In genomic region chr12:127501916-127502315, GRCh38 we compare ENCODE assay signal across 19 cellular contexts.
DNase-seq lines count a peak whose midpoint lies in the region; TF ChIP-seq lines count a peak whose summit lies in the region.
"Had no signal": no experiment of that assay in that cellular context is flagged by ENCODE, and none has a peak within 500 bp of the region (broad histone marks: within the 10 kb centered on the region; RNA-seq: fewer than 3 reads in every experiment).

No MANE protein-coding gene starts in this region.

- no peak overlapping the region for H3K9ac ChIP-seq in endodermal cell (ENCODE audit: extremely low read depth, low read length, poor library complexity, severe bottlenecking)
- H3K9ac ChIP-seq in neural cell (ENCODE audit: low read length) = no peak overlapping the region
- H3K9ac ChIP-seq: BLaER1 had no signal

- no peak for TF ChIP-seq EP300 in neural cell (conservative IDR thresholded peaks at IDR 0.05; ENCODE audit: poor library complexity, severe bottlenecking)

- no peaks in the 10 kb centered on the region for H3K4me1 ChIP-seq in endodermal cell (ENCODE audit: control insufficient read depth, insufficient read depth, low read length)
- H3K4me1 ChIP-seq: BLaER1, HAP-1 had no signal

- H3K9me3 ChIP-seq in endodermal cell (ENCODE audit: control insufficient read depth, low read length) (peaks cover 6% of the 10 kb centered on the region), neural cell (ENCODE audit: low read length) (no peaks in the 10 kb centered on the region)
- H3K9me3 ChIP-seq: BLaER1, HAP-1 had no signal

- DNase-seq in NCI-H146 (lab: John Stamatoyannopoulos, UW) = peak; percentile 8
- no peak for DNase-seq in NCI-H146 treated with DMSO at 0.1 percent for 48 hours (lab: John Stamatoyannopoulos, UW; ENCODE audit: unreplicated experiment)
- peak; percentile 77 for DNase-seq in endodermal cell
- DNase-seq in CD1c-positive myeloid dendritic cell (ENCODE audit: extremely low spot score) = no peak
- DNase-seq in activated T-helper 2 cell treated with anti-CD3 and anti-CD28 coated beads, Interferon-gamma antibody, Interleukin-2, Interleukin-4, amounts not matched to agents 10 μg/mL and 5 μg/mL and 100 μg/mL, durations not matched to agents 14 hours and 24 hours and 36 hours (ENCODE audit: low spot score) = no peak
- DNase-seq: CD4-positive, alpha-beta T cell; CD8-positive, alpha-beta memory T cell; DMS 273 treated with DMSO at 0.1 percent for 48 hours; DMS79; EL; GDM1; HFFc6 had no signal

- TF ChIP-seq CTCF in endodermal cell (conservative IDR thresholded peaks at IDR 0.05) (no peak), neural cell (IDR thresholded peaks at IDR 0.05; ENCODE audit: poor library complexity, severe bottlenecking) (no peak)

- 79 to 84% methylated on average over 4 to 6 of the region's 6 CpGs for WGBS in endodermal cell (ENCODE audit: insufficient coverage in 1 of 2, insufficient read length in 1 of 2), 2 experiments

- H3F3A ChIP-seq in neural cell (ENCODE audit: insufficient read depth, low read length, poor library complexity, severe bottlenecking) = peaks cover 8% of the 10 kb centered on the region

- H3K36me3 ChIP-seq in endodermal cell (ENCODE audit: control insufficient read depth, insufficient read depth, low read length) = no peaks in the 10 kb centered on the region
- no peaks in the 10 kb centered on the region for H3K36me3 ChIP-seq in neural cell (ENCODE audit: insufficient read depth, low read length)
- H3K36me3 ChIP-seq: BLaER1, HAP-1 had no signal

- no peak overlapping the region for H3K4me3 Mint-ChIP-seq in endodermal cell
- H3K4me3 Mint-ChIP-seq in activated T-helper 2 cell treated with anti-CD3 and anti-CD28 coated beads, Interferon-gamma antibody, Interleukin-2, Interleukin-4, amounts not matched to agents 10 μg/mL and 5 μg/mL and 100 μg/mL, durations not matched to agents 14 hours and 24 hours and 36 hours (ENCODE audit: low read depth) = no peak overlapping the region
- H3K4me3 Mint-ChIP-seq: B cell; CD4-positive, alpha-beta T cell; CD8-positive, alpha-beta memory T cell; GM23338; HFFc6 had no signal

- no peak overlapping the region for H3K27ac ChIP-seq in endodermal cell (ENCODE audit: low read depth, low read length)
- H3K27ac ChIP-seq in neural cell (ENCODE audit: low read length) = peak overlapping the region; percentile 78
- H3K27ac ChIP-seq: 22Rv1, BLaER1, C4-2B had no signal

- no peaks in the 10 kb centered on the region for H3K36me3 Mint-ChIP-seq in endodermal cell (ENCODE audit: low read depth)
- H3K36me3 Mint-ChIP-seq in activated T-helper 2 cell treated with anti-CD3 and anti-CD28 coated beads, Interferon-gamma antibody, Interleukin-2, Interleukin-4, amounts not matched to agents 10 μg/mL and 5 μg/mL and 100 μg/mL, durations not matched to agents 14 hours and 24 hours and 36 hours (ENCODE audit: low read depth) = no peaks in the 10 kb centered on the region
- H3K36me3 Mint-ChIP-seq: CD8-positive, alpha-beta memory T cell had no signal

- TF ChIP-seq RAD21 in neural cell (conservative IDR thresholded peaks at IDR 0.05) = no peak

- no peaks in the 10 kb centered on the region for H3K27me3 Mint-ChIP-seq in endodermal cell (ENCODE audit: insufficient read depth)
- H3K27me3 Mint-ChIP-seq in activated T-helper 2 cell treated with anti-CD3 and anti-CD28 coated beads, Interferon-gamma antibody, Interleukin-2, Interleukin-4, amounts not matched to agents 10 μg/mL and 5 μg/mL and 100 μg/mL, durations not matched to agents 14 hours and 24 hours and 36 hours (ENCODE audit: low read depth) = no peaks in the 10 kb centered on the region
- H3K27me3 Mint-ChIP-seq: B cell; CD4-positive, alpha-beta T cell had no signal

- H3K27me3 ChIP-seq in endodermal cell (ENCODE audit: control insufficient read depth, insufficient read depth, low read length, poor library complexity, severe bottlenecking) = no peaks in the 10 kb centered on the region
- H3K27me3 ChIP-seq in neural cell (ENCODE audit: insufficient read depth, low read depth, low read length) = no peaks in the 10 kb centered on the region
- H3K27me3 ChIP-seq: BLaER1 had no signal

- intact Hi-C loops in activated T-helper 2 cell treated with anti-CD3 and anti-CD28 coated beads, Interferon-gamma antibody, Interleukin-2, Interleukin-4, amounts not matched to agents 10 μg/mL and 5 μg/mL and 100 μg/mL, durations not matched to agents 14 hours and 24 hours and 36 hours (cut with micrococcal nuclease) = no loop called here

- H3K4me3 ChIP-seq in endodermal cell (ENCODE audit: low read length) (no peak overlapping the region), neural cell (ENCODE audit: low read length) (no peak overlapping the region)
- H3K4me3 ChIP-seq: BLaER1, GM23338, HAP-1 had no signal

- no peaks in the 10 kb centered on the region for H3K9me2 ChIP-seq in neural cell (ENCODE audit: insufficient read depth, low read length)

- H3K4me1 Mint-ChIP-seq in endodermal cell = peaks cover 10% of the 10 kb centered on the region
- H3K4me1 Mint-ChIP-seq in activated T-helper 2 cell treated with anti-CD3 and anti-CD28 coated beads, Interferon-gamma antibody, Interleukin-2, Interleukin-4, amounts not matched to agents 10 μg/mL and 5 μg/mL and 100 μg/mL, durations not matched to agents 14 hours and 24 hours and 36 hours (ENCODE audit: low read depth) = no peaks in the 10 kb centered on the region
- H3K4me1 Mint-ChIP-seq: B cell; CD8-positive, alpha-beta memory T cell; GM23338 had no signal

- no peaks in the 10 kb centered on the region for H4K20me1 ChIP-seq in neural cell (ENCODE audit: insufficient read depth)
- H4K20me1 ChIP-seq: BLaER1 had no signal

- no peak overlapping the region for H3K27ac Mint-ChIP-seq in endodermal cell
- H3K27ac Mint-ChIP-seq in activated T-helper 2 cell treated with anti-CD3 and anti-CD28 coated beads, Interferon-gamma antibody, Interleukin-2, Interleukin-4, amounts not matched to agents 10 μg/mL and 5 μg/mL and 100 μg/mL, durations not matched to agents 14 hours and 24 hours and 36 hours = no peak overlapping the region
- H3K27ac Mint-ChIP-seq: B cell; CD4-positive, alpha-beta T cell; CD8-positive, alpha-beta memory T cell; GM23338; HFFc6 had no signal

- H3K9me3 Mint-ChIP-seq in endodermal cell = peaks cover 6% of the 10 kb centered on the region
- H3K9me3 Mint-ChIP-seq in activated T-helper 2 cell treated with anti-CD3 and anti-CD28 coated beads, Interferon-gamma antibody, Interleukin-2, Interleukin-4, amounts not matched to agents 10 μg/mL and 5 μg/mL and 100 μg/mL, durations not matched to agents 14 hours and 24 hours and 36 hours = peaks cover 15% of the 10 kb centered on the region
- H3K9me3 Mint-ChIP-seq: HFFc6 had no signal

- no peak overlapping the region for H3K4me2 ChIP-seq in neural cell (ENCODE audit: low read length)
- H3K4me2 ChIP-seq: BLaER1, GM23338 had no signal

- no peak overlapping the region for H2AFZ ChIP-seq in neural cell (ENCODE audit: low read depth, low read length)
- H2AFZ ChIP-seq: GM23338 had no signal

- no peaks in the 10 kb centered on the region for H3K79me2 ChIP-seq in neural cell (replicated peaks; ENCODE audit: insufficient read depth, low read length)

TF ChIP-seq in neural cell, 6 proteins besides CTCF, POLR2A, EP300 and RAD21:
- TF ChIP-seq TAF1 (IDR thresholded peaks at IDR 0.05; ENCODE audit: low read depth) (no peak), REST (IDR thresholded peaks at IDR 0.05; ENCODE audit: borderline replicate concordance) (no peak), SMC3 (conservative IDR thresholded peaks at IDR 0.05; ENCODE audit: poor library complexity) (no peak), EZH2 (IDR thresholded peaks at IDR 0.05; ENCODE audit: borderline replicate concordance, insufficient read depth, low read length, poor library complexity, severe bottlenecking) (no peak), MXI1 (conservative IDR thresholded peaks at IDR 0.05; ENCODE audit: poor library complexity, severe bottlenecking) (no peak), POLR2AphosphoS5 (IDR thresholded peaks at IDR 0.05) (no peak)

Comparison
In these comparisons a context has a peak if more than half of its experiments do, and no peak if none do; other contexts are left out.
1. DNase-seq: peak in NCI-H146 (single experiment) and endodermal cell (single experiment); none in NCI-H146 treated with DMSO at 0.1 percent for 48 hours (single experiment), CD1c-positive myeloid dendritic cell (single experiment) and activated T-helper 2 cell treated with anti-CD3 and anti-CD28 coated beads, Interferon-gamma antibody, Interleukin-2, Interleukin-4, amounts not matched to agents 10 μg/mL and 5 μg/mL and 100 μg/mL, durations not matched to agents 14 hours and 24 hours and 36 hours (single experiment).